Comparison of ENCODE assay signal across 14 cellular contexts in genomic region chr6:121333196-121333595, GRCh38. TPM values are rescaled to one million over a fixed set of nuclear protein-coding genes. Genes with fewer than 3 reads are reported as not detected.
DNase-seq lines count a peak whose midpoint lies in the region; ATAC-seq and TF ChIP-seq lines count a peak whose summit lies in the region.
"Had no signal": no experiment of that assay in that cellular context is flagged by ENCODE, and none has a peak within 500 bp of the region (broad histone marks: within the 10 kb centered on the region; RNA-seq: fewer than 3 reads in every experiment).

No MANE protein-coding gene starts in this region.

- peak overlapping the region; percentile 15; the same call in 1 of the 2 replicates for H3K4me3 ChIP-seq in HUES6 (ENCODE audit: low read depth, low read length)
- no peak overlapping the region for H3K4me3 ChIP-seq in adrenal gland
- H3K4me3 ChIP-seq: lung had no signal

- peak overlapping the region; percentile 96 to 98 (median 97) for H3K4me3 Mint-ChIP-seq in nephron

- no peaks in the 10 kb centered on the region for H3K9me3 Mint-ChIP-seq in activated naive CD4-positive, alpha-beta T cell treated with anti-CD3 and anti-CD28 coated beads, Interleukin-2, amount 50 U/mL, for 72 hours
- no peaks in the 10 kb centered on the region for H3K9me3 Mint-ChIP-seq in nephron

- WGBS in adrenal gland, 4 donors, result 91 to 96% (median 96%) methylated on average over 4 of the region's 4 CpGs

- no peaks in the 10 kb centered on the region for H3K27me3 Mint-ChIP-seq in nephron (ENCODE audit: low read depth)

- H3K9me3 ChIP-seq in HUES6 (ENCODE audit: control insufficient read depth, insufficient read depth, low read depth, low read length) (no peaks in the 10 kb centered on the region), adrenal gland (replicated peaks in 1 of 3) (no peaks in the 10 kb centered on the region)
- H3K9me3 ChIP-seq: body of pancreas, SJCRH30 had no signal

- peaks cover 50% of the 10 kb centered on the region for H3K4me1 Mint-ChIP-seq in nephron

- no peak for TF ChIP-seq POLR2A in adrenal gland (IDR thresholded peaks at IDR 0.05)

- H3K4me1 ChIP-seq in HUES6 (ENCODE audit: control insufficient read depth, insufficient read depth, low read length), result no peaks in the 10 kb centered on the region
- H3K4me1 ChIP-seq in adrenal gland (replicated peaks in 1 of 2), result peaks cover 0 to 5% of the 10 kb centered on the region in 2 donors
- H3K4me1 ChIP-seq: SJCRH30 had no signal

- H3K36me3 Mint-ChIP-seq in activated naive CD4-positive, alpha-beta T cell treated with anti-CD3 and anti-CD28 coated beads, Interleukin-2, amount 50 U/mL, for 72 hours, result peaks cover 8 to 11% of the 10 kb centered on the region in 2 donors
- H3K36me3 Mint-ChIP-seq in nephron (ENCODE audit: low read depth), result no peaks in the 10 kb centered on the region

- H3K36me3 ChIP-seq in HUES6 (ENCODE audit: control insufficient read depth, insufficient read depth, low read length) (no peaks in the 10 kb centered on the region), adrenal gland (replicated peaks in 1 of 2) (no peaks in the 10 kb centered on the region)
- H3K36me3 ChIP-seq: SJCRH30 had no signal

- no peak for TF ChIP-seq CTCF in nephron (IDR thresholded peaks at IDR 0.05; ENCODE audit: unreplicated experiment in 3 of 3)
- no peak for TF ChIP-seq CTCF in adrenal gland (IDR thresholded peaks at IDR 0.05)

- H3K27me3 ChIP-seq in HUES6 (ENCODE audit: control insufficient read depth, insufficient read depth, low read length), result no peaks in the 10 kb centered on the region
- no peaks in the 10 kb centered on the region for H3K27me3 ChIP-seq in adrenal gland
- H3K27me3 ChIP-seq: body of pancreas, SJCRH30 had no signal

- H3K9ac ChIP-seq in HUES6 (ENCODE audit: low read length), result no peak overlapping the region

- H3K27ac ChIP-seq in HUES6 (ENCODE audit: low read depth, low read length), result no peak overlapping the region
- H3K27ac ChIP-seq in adrenal gland, result no peak overlapping the region
- H3K27ac ChIP-seq: SJCRH30 had no signal

- DNase-seq in NCI-H2227 treated with DMSO at 0.1 percent for 48 hours (lab: John Stamatoyannopoulos, UW) (peak; percentile 7), NCI-H2227 (lab: John Stamatoyannopoulos, UW; ENCODE audit: unreplicated experiment) (no peak), adrenal gland (no peak), 8988T (no peak), DMS79 treated with DMSO at 0.1 percent for 48 hours (lab: John Stamatoyannopoulos, UW) (no peak)
- no peak for DNase-seq in activated naive CD4-positive, alpha-beta T cell treated with anti-CD3 and anti-CD28 coated beads, Interleukin-2, amount 50 U/mL, for 72 hours (ENCODE audit: low spot score in 2 of 2)
- DNase-seq: hippocampal formation, NCI-H1105 treated with DMSO at 0.1 percent for 48 hours, NCI-H69, SJCRH30 had no signal

- intact Hi-C loops in adrenal gland (cut with DNase I), result no loop called here

- peak overlapping the region; percentile 79 to 96 for H3K27ac Mint-ChIP-seq in activated naive CD4-positive, alpha-beta T cell treated with anti-CD3 and anti-CD28 coated beads, Interleukin-2, amount 50 U/mL, for 72 hours
- peak overlapping the region; percentile 56 to 60 (median 60) for H3K27ac Mint-ChIP-seq in nephron

- ATAC-seq in activated naive CD4-positive, alpha-beta T cell treated with anti-CD3 and anti-CD28 coated beads, Interleukin-2, amount 50 U/mL, for 72 hours, result no peak
- ATAC-seq: body of pancreas had no signal

RNA-seq across cellular contexts. Expression of gene TBC1D32, which starts 1.1 kb away (rescaled TPM):
- total RNA-seq in activated naive CD4-positive, alpha-beta T cell treated with anti-CD3 and anti-CD28 coated beads, Interleukin-2, amount 50 U/mL, for 72 hours, result 10 to 100 TPM in 1 of 2 donors, 1 to 10 TPM in 1; 8.4 to 12.6 TPM
- total RNA-seq in adrenal gland, result 10 to 100 TPM in 5 of 8 donors, 1 to 10 TPM in 3; 4.8 to 39.5 (median 13.2) TPM
- 1 to 10 TPM; 1.9 to 6.2 (median 5.3) TPM for polyA plus RNA-seq in adrenal gland
